ENCODE assay signal across 11 cellular contexts in the genomic region with DNA sequence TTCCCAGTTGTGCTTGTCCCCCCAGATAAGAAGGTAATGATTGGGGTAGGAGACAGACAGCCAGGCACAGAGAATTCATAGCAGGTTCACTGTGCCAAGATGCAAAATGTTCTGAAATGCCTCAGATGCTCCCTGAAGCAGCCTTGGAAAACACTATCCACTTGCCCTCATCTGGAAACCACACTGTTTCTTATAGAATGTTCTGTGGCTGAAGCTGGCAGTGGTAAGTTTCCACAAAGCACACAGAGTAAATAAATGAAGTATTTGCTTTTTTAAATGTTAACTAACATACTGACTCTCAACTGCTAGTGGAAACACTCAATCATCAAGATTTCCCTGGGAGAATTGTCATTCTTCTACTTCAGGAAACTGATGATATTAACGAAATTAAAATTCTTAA.
DNase-seq lines count a peak whose midpoint lies in the region.
"Had no signal": no experiment of that assay in that cellular context is flagged by ENCODE, and none has a peak within 500 bp of the region (broad histone marks: within the 10 kb centered on the region; RNA-seq: fewer than 3 reads in every experiment).

No MANE protein-coding gene starts in this region.

- peak; percentile 5 for DNase-seq in H4 (ENCODE audit: low spot score)
- peak; percentile 53 for DNase-seq in astrocyte of the hippocampus (ENCODE audit: low read depth, low spot score)
- peak; percentile 77 for DNase-seq in fibroblast of peridontal ligament (ENCODE audit: extremely low read depth)
- DNase-seq in T1000 (lab: John Stamatoyannopoulos, UW) = no peak
- DNase-seq in AG20443 (ENCODE audit: low spot score) = no peak
- DNase-seq in CD1c-positive myeloid dendritic cell (ENCODE audit: extremely low spot score) = no peak
- DNase-seq: AML-193; Calu3; CD4-positive, alpha-beta memory T cell; GOT3; KBM-7 had no signal

Comparison
In these comparisons a context has a peak if more than half of its experiments do, and no peak if none do; other contexts are left out.
1. DNase-seq: peak in H4 (single experiment), astrocyte of the hippocampus (single experiment) and fibroblast of peridontal ligament (single experiment); none in T1000 (single experiment), AG20443 (single experiment) and CD1c-positive myeloid dendritic cell (single experiment).